In genomic region chr2:170092475-170092874, GRCh38 we compare ENCODE assay signal across 1 cellular context.
TF ChIP-seq lines count a peak whose summit lies in the region.

No MANE protein-coding gene starts in this region.

TF ChIP-seq in GM23338, 12 proteins besides CTCF, POLR2A, EP300 and RAD21 (continued from another document):
- no peak for TF ChIP-seq ZNF462 (CRISPR knock-in tag; IDR thresholded peaks at IDR 0.05)
- TF ChIP-seq REST (IDR thresholded peaks at IDR 0.05; ENCODE audit: unreplicated experiment) = no peak
- no peak for TF ChIP-seq POLR2AphosphoS5 (IDR thresholded peaks at IDR 0.05; ENCODE audit: low read depth)
- TF ChIP-seq CREB1 (CRISPR knock-in tag; IDR thresholded peaks at IDR 0.05; ENCODE audit: low read depth) = no peak
- no peak for TF ChIP-seq ZNF114 (CRISPR knock-in tag; IDR thresholded peaks at IDR 0.05)
- TF ChIP-seq JUNB (IDR thresholded peaks at IDR 0.05; ENCODE audit: unreplicated experiment) = no peak
